ENCODE assay signal across 19 cellular contexts in the genomic region with DNA sequence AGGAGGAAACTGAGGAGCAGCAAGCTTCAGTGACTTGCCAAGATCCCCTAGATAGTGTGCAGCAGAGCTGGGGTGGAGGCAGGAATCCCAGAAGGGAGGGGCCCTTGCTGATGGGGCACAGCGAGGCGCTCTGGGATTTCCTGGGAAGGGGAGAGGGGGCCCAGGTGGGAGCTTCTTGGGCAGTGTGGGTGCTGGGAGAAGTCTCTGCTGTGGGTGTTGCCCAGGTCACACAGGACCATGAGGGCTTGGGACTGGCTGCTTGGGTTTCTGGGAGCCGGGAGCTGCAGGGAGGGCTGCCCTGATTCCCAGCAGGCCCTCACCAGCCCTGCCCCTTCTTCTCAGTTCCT. TPM values are rescaled to one million over a fixed set of nuclear protein-coding genes. Genes with fewer than 3 reads are reported as not detected.
A peak's percentile ranks its signal among the peaks of the same experiment; 100 is the strongest.
DNase-seq lines count a peak whose midpoint lies in the region; ATAC-seq lines count a peak whose summit lies in the region.
"Had no signal": no experiment of that assay in that cellular context is flagged by ENCODE, and none has a peak within 500 bp of the region (broad histone marks: within the 10 kb centered on the region; RNA-seq: fewer than 3 reads in every experiment).

No MANE protein-coding gene starts in this region.

- ATAC-seq in naive thymus-derived CD4-positive, alpha-beta T cell: no peak
- ATAC-seq in GM21619 (IDR thresholded peaks at IDR 0.05; ENCODE audit: unreplicated experiment): no peak

- no peak overlapping the region for H3K4me3 Mint-ChIP-seq in activated CD4-positive, alpha-beta memory T cell treated with anti-CD3 and anti-CD28 coated beads, Interleukin-2, amount 10 ng/mL, durations not matched to agents 7 days and 5 days
- no peak overlapping the region for H3K4me3 Mint-ChIP-seq in activated CD4-positive, alpha-beta memory T cell treated with anti-CD3 and anti-CD28 coated beads for 36 hours
- H3K4me3 Mint-ChIP-seq in naive thymus-derived CD4-positive, alpha-beta T cell: no peak overlapping the region
- H3K4me3 Mint-ChIP-seq: activated naive CD4-positive, alpha-beta T cell treated with anti-CD3 and anti-CD28 coated beads, Interleukin-2, amount 50 U/mL, for 24 hours had no signal

- no peaks in the 10 kb centered on the region for H3K36me3 ChIP-seq in naive thymus-derived CD4-positive, alpha-beta T cell (ENCODE audit: control insufficient read depth in 2 of 3, insufficient read depth in 3 of 3, low read length in 3 of 3)
- H3K36me3 ChIP-seq: breast epithelium, prostate gland had no signal

- no peaks in the 10 kb centered on the region for H3K27me3 ChIP-seq in naive thymus-derived CD4-positive, alpha-beta T cell (ENCODE audit: control insufficient read depth in 2 of 2, insufficient read depth in 2 of 2, low read length in 2 of 2)
- H3K27me3 ChIP-seq: breast epithelium, left lung had no signal

- H3K9me3 Mint-ChIP-seq in activated CD4-positive, alpha-beta memory T cell treated with anti-CD3 and anti-CD28 coated beads, Interleukin-2, amount 10 ng/mL, durations not matched to agents 7 days and 5 days: no peaks in the 10 kb centered on the region
- H3K9me3 Mint-ChIP-seq in activated CD4-positive, alpha-beta memory T cell treated with anti-CD3 and anti-CD28 coated beads for 36 hours: no peaks in the 10 kb centered on the region
- peaks cover 0 to 3% (median 0%) of the 10 kb centered on the region in 11 donors for H3K9me3 Mint-ChIP-seq in naive thymus-derived CD4-positive, alpha-beta T cell
- H3K9me3 Mint-ChIP-seq: activated naive CD4-positive, alpha-beta T cell treated with anti-CD3 and anti-CD28 coated beads, Interleukin-2, amount 50 U/mL, for 24 hours had no signal

- peak; percentile 13 for DNase-seq in activated CD4-positive, alpha-beta memory T cell treated with anti-CD3 and anti-CD28 coated beads, Interleukin-2, amount 10 ng/mL, durations not matched to agents 7 days and 5 days
- DNase-seq in activated CD4-positive, alpha-beta memory T cell treated with anti-CD3 and anti-CD28 coated beads for 36 hours: no peak
- DNase-seq in caudate nucleus (lab: John Stamatoyannopoulos, UW): no peak
- DNase-seq in naive thymus-derived CD4-positive, alpha-beta T cell: no peak
- DNase-seq in AG20443 (ENCODE audit: low spot score): no peak
- DNase-seq in stimulated activated CD4-positive, alpha-beta T cell treated with anti-CD3 and anti-CD28 coated beads, Interleukin-12 subunit alpha, Interleukin-12 subunit beta, amount 100 ng/mL, for 4 hours: no peak
- DNase-seq: 8988T; activated T-cell treated with anti-CD3 and anti-CD28 coated beads for 4 hours; DMS79; effector CD8-positive, alpha-beta T cell; left lung; NCI-H1930; SIG-M5; stimulated activated CD4-positive, alpha-beta T cell treated with anti-CD3 and anti-CD28 coated beads, Interleukin-15, amount 100 ng/mL, for 24 hours had no signal

- H3K4me1 Mint-ChIP-seq in activated CD4-positive, alpha-beta memory T cell treated with anti-CD3 and anti-CD28 coated beads, Interleukin-2, amount 10 ng/mL, durations not matched to agents 7 days and 5 days: peaks cover 14% of the 10 kb centered on the region
- H3K4me1 Mint-ChIP-seq in activated CD4-positive, alpha-beta memory T cell treated with anti-CD3 and anti-CD28 coated beads for 36 hours (ENCODE audit: low read depth): peaks cover 10% of the 10 kb centered on the region
- H3K4me1 Mint-ChIP-seq in naive thymus-derived CD4-positive, alpha-beta T cell: peaks cover 9 to 16% (median 10%) of the 10 kb centered on the region in 7 donors

- H3K36me3 Mint-ChIP-seq in activated CD4-positive, alpha-beta memory T cell treated with anti-CD3 and anti-CD28 coated beads, Interleukin-2, amount 10 ng/mL, durations not matched to agents 7 days and 5 days (ENCODE audit: low read depth): no peaks in the 10 kb centered on the region
- H3K36me3 Mint-ChIP-seq in activated CD4-positive, alpha-beta memory T cell treated with anti-CD3 and anti-CD28 coated beads for 36 hours: no peaks in the 10 kb centered on the region
- H3K36me3 Mint-ChIP-seq in naive thymus-derived CD4-positive, alpha-beta T cell: no peaks in the 10 kb centered on the region
- H3K36me3 Mint-ChIP-seq: activated naive CD4-positive, alpha-beta T cell treated with anti-CD3 and anti-CD28 coated beads, Interleukin-2, amount 50 U/mL, for 24 hours had no signal

- peak overlapping the region; percentile 55 for H3K27ac ChIP-seq in caudate nucleus (ENCODE audit: low read depth, low read length)
- H3K27ac ChIP-seq in naive thymus-derived CD4-positive, alpha-beta T cell (ENCODE audit: low read depth, low read length): no peak overlapping the region
- peak overlapping the region; percentile 82 for H3K27ac ChIP-seq in temporal lobe (ENCODE audit: low read depth, low read length)

- peaks cover 7 to 8% of the 10 kb centered on the region in 2 donors for H3K4me1 ChIP-seq in naive thymus-derived CD4-positive, alpha-beta T cell (ENCODE audit: control insufficient read depth in 2 of 2, insufficient read depth in 2 of 2, low read length in 2 of 2)
- H3K4me1 ChIP-seq: breast epithelium, prostate gland had no signal

- CTCF ChIA-PET in activated CD4-positive, alpha-beta memory T cell treated with anti-CD3 and anti-CD28 coated beads, Interleukin-2, amount 10 ng/mL, durations not matched to agents 7 days and 5 days (lab: Charles Lee): interaction anchor here (0.7 to 4.0 kb wide), 5 partner anchors 9 to 99 kb away, joined by 3 to 46 read pairs (median 5); no protein-coding TSS in a partner anchor
- CTCF ChIA-PET in activated CD4-positive, alpha-beta memory T cell treated with anti-CD3 and anti-CD28 coated beads for 36 hours (lab: Charles Lee): interaction anchor here (1.4 to 6.4 kb wide), 7 partner anchors 9 to 130 kb away, joined by 6 to 50 read pairs (median 13); no protein-coding TSS in a partner anchor
- CTCF ChIA-PET in naive thymus-derived CD4-positive, alpha-beta T cell (lab: Charles Lee): interaction anchor here (0.6 to 2.2 kb wide), 5 partner anchors 9 to 120 kb away, joined by 3 to 21 read pairs (median 5); partner anchors contain the start of gene TSPAN15

- no peaks in the 10 kb centered on the region for H3K9me3 ChIP-seq in naive thymus-derived CD4-positive, alpha-beta T cell (ENCODE audit: control insufficient read depth in 2 of 3, low read length in 3 of 3)
- H3K9me3 ChIP-seq: breast epithelium, left lung, prostate gland had no signal

- H3K4me3 ChIP-seq in naive thymus-derived CD4-positive, alpha-beta T cell (ENCODE audit: low read length): no peak overlapping the region
- H3K4me3 ChIP-seq: breast epithelium, left lung, prostate gland had no signal

- H3K27me3 Mint-ChIP-seq in activated CD4-positive, alpha-beta memory T cell treated with anti-CD3 and anti-CD28 coated beads, Interleukin-2, amount 10 ng/mL, durations not matched to agents 7 days and 5 days: peaks cover 18% of the 10 kb centered on the region
- H3K27me3 Mint-ChIP-seq in activated CD4-positive, alpha-beta memory T cell treated with anti-CD3 and anti-CD28 coated beads for 36 hours: no peaks in the 10 kb centered on the region
- H3K27me3 Mint-ChIP-seq in naive thymus-derived CD4-positive, alpha-beta T cell: peaks cover 0 to 23% (median 0%) of the 10 kb centered on the region in 5 donors
- H3K27me3 Mint-ChIP-seq: activated naive CD4-positive, alpha-beta T cell treated with anti-CD3 and anti-CD28 coated beads, Interleukin-2, amount 50 U/mL, for 24 hours had no signal

- POLR2A ChIA-PET in activated CD4-positive, alpha-beta memory T cell treated with anti-CD3 and anti-CD28 coated beads, Interleukin-2, amount 10 ng/mL, durations not matched to agents 7 days and 5 days (lab: Charles Lee): interaction anchor here (1.9 kb wide), 1 partner anchor 55 kb away, joined by 4 read pairs; the partner anchor contains the start of gene TSPAN15
- POLR2A ChIA-PET in activated CD4-positive, alpha-beta memory T cell treated with anti-CD3 and anti-CD28 coated beads for 36 hours (lab: Charles Lee): no interaction called here
- POLR2A ChIA-PET in naive thymus-derived CD4-positive, alpha-beta T cell (lab: Charles Lee): interaction anchor here (0.6 to 1.6 kb wide), 3 partner anchors 15 to 277 kb away, joined by 3 to 4 read pairs (median 4); no protein-coding TSS in a partner anchor

- no peak overlapping the region for H3K27ac Mint-ChIP-seq in activated CD4-positive, alpha-beta memory T cell treated with anti-CD3 and anti-CD28 coated beads, Interleukin-2, amount 10 ng/mL, durations not matched to agents 7 days and 5 days
- no peak overlapping the region for H3K27ac Mint-ChIP-seq in activated CD4-positive, alpha-beta memory T cell treated with anti-CD3 and anti-CD28 coated beads for 36 hours
- peak overlapping the region in 7 of 9 donors; percentile 7 to 89 (median 32) for H3K27ac Mint-ChIP-seq in naive thymus-derived CD4-positive, alpha-beta T cell

- intact Hi-C loops in activated CD4-positive, alpha-beta memory T cell treated with anti-CD3 and anti-CD28 coated beads for 36 hours (cut with micrococcal nuclease): loop anchor here (5.0 to 10.0 kb wide), 4 partner anchors 54 to 512 kb away; partner anchors contain the start of genes TSPAN15 and VPS26A
- intact Hi-C loops in naive thymus-derived CD4-positive, alpha-beta T cell (cut with micrococcal nuclease): loop anchor here (2.0 to 5.0 kb wide), 4 partner anchors 189 to 549 kb away; partner anchors contain the start of gene DDX21 (in 1 of the 2)

RNA-seq across cellular contexts. Expression of gene TSPAN15, which starts 55.2 kb away (rescaled TPM):
- 1 to 10 TPM; 9.0 to 9.1 TPM for total RNA-seq in activated CD4-positive, alpha-beta memory T cell treated with anti-CD3 and anti-CD28 coated beads, Interleukin-2, amount 10 ng/mL, durations not matched to agents 7 days and 5 days
- 1 to 10 TPM; 2.5 to 3.1 TPM for total RNA-seq in activated CD4-positive, alpha-beta memory T cell treated with anti-CD3 and anti-CD28 coated beads for 36 hours
- 1 to 10 TPM; 1.2 to 7.2 (median 1.9) TPM for total RNA-seq in naive thymus-derived CD4-positive, alpha-beta T cell
- polyA plus RNA-seq in naive thymus-derived CD4-positive, alpha-beta T cell: 1 to 10 TPM; 2.1 to 3.5 TPM
- total RNA-seq in temporal lobe: 3.7 TPM

Comparison
In these comparisons a context has a peak if more than half of its experiments do, and no peak if none do; other contexts are left out.
1. H3K27ac Mint-ChIP-seq: peak in naive thymus-derived CD4-positive, alpha-beta T cell (7 of 9); none in activated CD4-positive, alpha-beta memory T cell treated with anti-CD3 and anti-CD28 coated beads, Interleukin-2, amount 10 ng/mL, durations not matched to agents 7 days and 5 days (single experiment) and activated CD4-positive, alpha-beta memory T cell treated with anti-CD3 and anti-CD28 coated beads for 36 hours (single experiment).